In genomic region chr5:42721484-42721883, GRCh38 we compare ENCODE assay signal across 22 cellular contexts.
"Had no signal": no experiment of that assay in that cellular context is flagged by ENCODE, and none has a peak within 500 bp of the region (broad histone marks: within the 10 kb centered on the region; RNA-seq: fewer than 3 reads in every experiment).

No MANE protein-coding gene starts in this region.

- H3K4me3 Mint-ChIP-seq: activated CD4-positive, alpha-beta T cell treated with anti-CD3 and anti-CD28 coated beads, Interleukin-2, amount 10 ng/mL, durations not matched to agents 24 days and 14 days; activated CD8-positive, alpha-beta T cell treated with anti-CD3 and anti-CD28 coated beads, Interleukin-2, amount 10 ng/mL, durations not matched to agents 7 days and 5 days; activated naive CD8-positive, alpha-beta T cell; activated T-helper 1 cell treated with anti-CD3 and anti-CD28 coated beads, Interleukin-12 subunit alpha, Interleukin-12 subunit beta, Interleukin-2, Interleukin-4 antibody, amounts not matched to agents 30 ng/mL and 10 ng/mL and 1 ng/mL, durations not matched to agents 14 hours and 24 hours and 36 hours; central memory CD8-positive, alpha-beta T cell; naive thymus-derived CD4-positive, alpha-beta T cell; stimulated activated naive CD8-positive, alpha-beta T cell treated with anti-CD3 and anti-CD28 coated beads, Interleukin-15, Interleukin-2, amounts not matched to agents 100 ng/mL and 50 ng/mL, for 24 hours had no signal

- H3K9me3 Mint-ChIP-seq: activated CD4-positive, alpha-beta T cell treated with anti-CD3 and anti-CD28 coated beads, Interleukin-2, amount 10 ng/mL, durations not matched to agents 24 days and 14 days; activated T-helper 1 cell treated with anti-CD3 and anti-CD28 coated beads, Interleukin-12 subunit alpha, Interleukin-12 subunit beta, Interleukin-2, Interleukin-4 antibody, amounts not matched to agents 30 ng/mL and 10 ng/mL and 1 ng/mL, durations not matched to agents 14 hours and 24 hours and 36 hours; central memory CD8-positive, alpha-beta T cell; naive thymus-derived CD4-positive, alpha-beta T cell; stimulated activated naive CD8-positive, alpha-beta T cell treated with anti-CD3 and anti-CD28 coated beads, Interleukin-15, Interleukin-2, amounts not matched to agents 100 ng/mL and 50 ng/mL, for 24 hours had no signal

- H3K27ac ChIP-seq: adrenal gland, breast epithelium, esophagus muscularis mucosa, gastrocnemius medialis, left ventricle myocardium inferior, thyroid gland, upper lobe of right lung had no signal

- H3K36me3 ChIP-seq: adrenal gland, breast epithelium, upper lobe of right lung had no signal

- ATAC-seq: activated CD4-positive, CD25-positive, alpha-beta regulatory T cell treated with anti-CD3 and anti-CD28 coated beads, Interleukin-2, amount 50 U/mL, for 24 hours; activated CD8-positive, alpha-beta T cell treated with anti-CD3 and anti-CD28 coated beads, Interleukin-2, amount 10 ng/mL, durations not matched to agents 7 days and 5 days; gastrocnemius medialis; upper lobe of right lung had no signal

- H3K27ac Mint-ChIP-seq: activated CD4-positive, alpha-beta T cell treated with anti-CD3 and anti-CD28 coated beads, Interleukin-2, amount 10 ng/mL, durations not matched to agents 24 days and 14 days; activated CD8-positive, alpha-beta T cell treated with anti-CD3 and anti-CD28 coated beads, Interleukin-2, amount 10 ng/mL, durations not matched to agents 7 days and 5 days; activated naive CD8-positive, alpha-beta T cell; activated T-helper 1 cell treated with anti-CD3 and anti-CD28 coated beads, Interleukin-12 subunit alpha, Interleukin-12 subunit beta, Interleukin-2, Interleukin-4 antibody, amounts not matched to agents 30 ng/mL and 10 ng/mL and 1 ng/mL, durations not matched to agents 14 hours and 24 hours and 36 hours; naive thymus-derived CD4-positive, alpha-beta T cell; progenitor cell of endocrine pancreas; stimulated activated naive CD8-positive, alpha-beta T cell treated with anti-CD3 and anti-CD28 coated beads, Interleukin-15, Interleukin-2, amounts not matched to agents 100 ng/mL and 50 ng/mL, for 24 hours had no signal

- DNase-seq: activated CD4-positive, alpha-beta T cell treated with anti-CD3 and anti-CD28 coated beads, Interleukin-2, amount 10 ng/mL, durations not matched to agents 24 days and 14 days; activated CD8-positive, alpha-beta T cell treated with anti-CD3 and anti-CD28 coated beads, Interleukin-2, amount 10 ng/mL, durations not matched to agents 7 days and 5 days; activated naive CD4-positive, alpha-beta T cell; adrenal gland; effector memory CD4-positive, alpha-beta T cell; gastrocnemius medialis; hippocampal formation; kidney glomerular epithelial cell; left ventricle myocardium inferior; naive thymus-derived CD4-positive, alpha-beta T cell; stimulated activated CD4-positive, alpha-beta T cell treated with anti-CD3 and anti-CD28 coated beads, Interleukin-4, amount 100 ng/mL, for 4 hours; substantia nigra; thyroid gland; upper lobe of right lung had no signal

- H3K27me3 Mint-ChIP-seq: progenitor cell of endocrine pancreas had no signal

- H3K27me3 ChIP-seq: adrenal gland, breast epithelium, esophagus muscularis mucosa, gastrocnemius medialis, thyroid gland, upper lobe of right lung had no signal

- H3K9me3 ChIP-seq: adrenal gland, breast epithelium, esophagus muscularis mucosa, gastrocnemius medialis, left ventricle myocardium inferior, thyroid gland, upper lobe of right lung had no signal

- H3K4me1 ChIP-seq: adrenal gland, breast epithelium, esophagus muscularis mucosa, gastrocnemius medialis, left ventricle myocardium inferior, thyroid gland had no signal

- H3K36me3 Mint-ChIP-seq: activated naive CD8-positive, alpha-beta T cell had no signal

- H3K4me3 ChIP-seq: adrenal gland, breast epithelium, esophagus muscularis mucosa, gastrocnemius medialis, left ventricle myocardium inferior, thyroid gland, upper lobe of right lung had no signal
